8 cellular contexts compared by ENCODE assay signal in the genomic region with DNA sequence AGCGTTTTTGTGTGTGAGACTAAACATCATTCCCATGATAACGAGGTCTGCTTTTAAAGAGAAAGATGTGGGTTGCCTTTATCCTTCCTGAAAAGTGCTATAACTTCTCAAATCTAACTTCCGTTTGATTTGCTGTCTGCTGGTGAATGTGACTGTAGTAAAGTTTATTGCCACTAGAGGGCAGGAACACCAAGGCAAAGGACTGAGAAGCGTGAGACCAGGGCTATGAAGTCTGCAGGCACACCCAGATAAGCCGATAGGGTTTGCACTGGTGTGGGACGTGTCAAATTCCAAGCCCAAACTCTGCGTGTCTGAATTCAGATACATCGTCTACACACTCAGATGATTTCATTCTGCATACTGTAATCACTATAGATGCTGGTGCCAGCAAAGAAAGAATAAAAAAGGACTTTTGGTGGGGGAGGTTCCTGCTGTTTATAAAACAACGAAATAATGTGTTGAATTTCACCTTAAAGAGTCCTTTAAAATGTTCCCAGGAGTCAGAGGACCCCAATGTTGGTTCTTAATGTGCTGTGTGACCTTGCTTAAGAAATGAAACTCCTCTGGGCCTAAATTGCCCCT.
DNase-seq lines count a peak whose midpoint lies in the region; ATAC-seq and TF ChIP-seq lines count a peak whose summit lies in the region.

No MANE protein-coding gene starts in this region.

- H3K27me3 Mint-ChIP-seq in CD4-positive, alpha-beta T cell = no peaks in the 10 kb centered on the region

- H3K9me3 Mint-ChIP-seq in CD4-positive, alpha-beta T cell = no peaks in the 10 kb centered on the region

- TF ChIP-seq RAD21 in liver (IDR thresholded peaks at IDR 0.05) = peak; percentile 98 to 99

- H3K4me3 Mint-ChIP-seq in CD4-positive, alpha-beta T cell = peak overlapping the region; percentile 22

- peak overlapping the region; percentile 29 for H3K27ac Mint-ChIP-seq in CD4-positive, alpha-beta T cell

- H3K4me3 ChIP-seq in coronary artery = no peak overlapping the region
- H3K4me3 ChIP-seq in liver (ENCODE audit: low read depth in 1 of 3, low read length in 3 of 3) = no peak overlapping the region

- no peaks in the 10 kb centered on the region for H3K9me3 ChIP-seq in CD4-positive, alpha-beta T cell (ENCODE audit: control insufficient read depth, low read length)
- H3K9me3 ChIP-seq in liver (ENCODE audit: control insufficient read depth in 4 of 4, low read length in 3 of 4) = no peaks in the 10 kb centered on the region

- no peaks in the 10 kb centered on the region for H3K27me3 ChIP-seq in CD4-positive, alpha-beta T cell (ENCODE audit: control insufficient read depth, insufficient read depth, low read length)
- H3K27me3 ChIP-seq in liver (ENCODE audit: control insufficient read depth in 4 of 4, insufficient read depth in 4 of 4, low read length in 3 of 4) = peaks cover 0 to 7% (median 2%) of the 10 kb centered on the region in 4 donors

- TF ChIP-seq CTCF in CD4-positive, alpha-beta T cell (IDR thresholded peaks at IDR 0.05) = peak; percentile 83
- TF ChIP-seq CTCF in coronary artery (IDR thresholded peaks at IDR 0.05) = peak; percentile 64
- TF ChIP-seq CTCF in liver (IDR thresholded peaks at IDR 0.05; ENCODE audit: low read depth, low read length, missing input control) = peak; percentile 92

- DNase-seq in CD4-positive, alpha-beta T cell = peak; percentile 22 to 59 (median 36)
- DNase-seq in GM19240 (ENCODE audit: insufficient read length, low spot score) = peak; percentile 62
- peak; percentile 57 for DNase-seq in NCI-H446 treated with DMSO at 0.1 percent for 48 hours (lab: John Stamatoyannopoulos, UW)
- DNase-seq in activated CD4-positive, alpha-beta T cell treated with anti-CD3 and anti-CD28 coated beads for 4 hours = peak; percentile 55 to 72
- DNase-seq in coronary artery (ENCODE audit: low spot score) = no peak
- DNase-seq in stimulated activated CD8-positive, alpha-beta memory T cell treated with anti-CD3 and anti-CD28 coated beads, Interleukin-12 subunit alpha, Interleukin-12 subunit beta, amount 100 ng/mL, for 4 hours (ENCODE audit: low read depth) = peak; percentile 21

- peak; percentile 72 for ATAC-seq in CD4-positive, alpha-beta T cell (ENCODE audit: poor library complexity)
- ATAC-seq in HG03342 (IDR thresholded peaks at IDR 0.05; ENCODE audit: unreplicated experiment) = peak; percentile 57

- H3K9ac ChIP-seq in liver (ENCODE audit: low read depth in 1 of 2, low read length in 2 of 2) = no peak overlapping the region

- POLR2A ChIA-PET in CD4-positive, alpha-beta T cell (lab: Charles Lee) = interaction anchor here (0.6 kb wide), 1 partner anchor 42 kb away, joined by 3 read pairs; no protein-coding TSS in a partner anchor

- 11% methylated on average over 9 of the region's 9 CpGs for WGBS in liver

- no peaks in the 10 kb centered on the region for H3K4me1 ChIP-seq in liver (ENCODE audit: control insufficient read depth in 4 of 4, insufficient read depth in 4 of 4, low read length in 3 of 4)

- CTCF ChIA-PET in CD4-positive, alpha-beta T cell (lab: Charles Lee) = interaction anchor here (1.0 to 4.0 kb wide), 3 partner anchors 70 to 86 kb away, joined by 5 to 32 read pairs (median 11); no protein-coding TSS in a partner anchor

- no peak overlapping the region for H3K27ac ChIP-seq in CD4-positive, alpha-beta T cell (ENCODE audit: low read depth, low read length)
- H3K27ac ChIP-seq in coronary artery (no peak overlapping the region), liver (ENCODE audit: low read depth in 1 of 2, low read length in 2 of 2) (no peak overlapping the region)

- intact Hi-C loops in CD4-positive, alpha-beta T cell (cut with DNase I, micrococcal nuclease) = loop anchor here in 1 of 2 experiments (1.0 to 5.0 kb wide), 2 partner anchors 71 to 87 kb away; a partner anchor contains a TSS

- H3K4me1 Mint-ChIP-seq in CD4-positive, alpha-beta T cell (ENCODE audit: low read depth) = peaks cover 28% of the 10 kb centered on the region

- no peaks in the 10 kb centered on the region for H3K36me3 Mint-ChIP-seq in CD4-positive, alpha-beta T cell (ENCODE audit: low read depth)

- no peaks in the 10 kb centered on the region for H3K36me3 ChIP-seq in liver (ENCODE audit: control insufficient read depth in 4 of 4, insufficient read depth in 3 of 4, low read depth in 1 of 4, low read length in 3 of 4)

TF ChIP-seq in liver, 16 proteins besides CTCF, POLR2A, EP300 and RAD21:
- TF ChIP-seq TAF1 (conservative IDR thresholded peaks at IDR 0.05) (no peak), EGR1 (IDR thresholded peaks at IDR 0.05; ENCODE audit: low read depth in 2 of 2) (no peak), FOXA1 (IDR thresholded peaks at IDR 0.05) (no peak)
- TF ChIP-seq, protein P1, sequence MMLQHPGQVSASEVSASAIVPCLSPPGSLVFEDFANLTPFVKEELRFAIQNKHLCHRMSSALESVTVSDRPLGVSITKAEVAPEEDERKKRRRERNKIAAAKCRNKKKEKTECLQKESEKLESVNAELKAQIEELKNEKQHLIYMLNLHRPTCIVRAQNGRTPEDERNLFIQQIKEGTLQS (IDR thresholded peaks at IDR 0.05) = no peak
- TF ChIP-seq, protein P2, sequence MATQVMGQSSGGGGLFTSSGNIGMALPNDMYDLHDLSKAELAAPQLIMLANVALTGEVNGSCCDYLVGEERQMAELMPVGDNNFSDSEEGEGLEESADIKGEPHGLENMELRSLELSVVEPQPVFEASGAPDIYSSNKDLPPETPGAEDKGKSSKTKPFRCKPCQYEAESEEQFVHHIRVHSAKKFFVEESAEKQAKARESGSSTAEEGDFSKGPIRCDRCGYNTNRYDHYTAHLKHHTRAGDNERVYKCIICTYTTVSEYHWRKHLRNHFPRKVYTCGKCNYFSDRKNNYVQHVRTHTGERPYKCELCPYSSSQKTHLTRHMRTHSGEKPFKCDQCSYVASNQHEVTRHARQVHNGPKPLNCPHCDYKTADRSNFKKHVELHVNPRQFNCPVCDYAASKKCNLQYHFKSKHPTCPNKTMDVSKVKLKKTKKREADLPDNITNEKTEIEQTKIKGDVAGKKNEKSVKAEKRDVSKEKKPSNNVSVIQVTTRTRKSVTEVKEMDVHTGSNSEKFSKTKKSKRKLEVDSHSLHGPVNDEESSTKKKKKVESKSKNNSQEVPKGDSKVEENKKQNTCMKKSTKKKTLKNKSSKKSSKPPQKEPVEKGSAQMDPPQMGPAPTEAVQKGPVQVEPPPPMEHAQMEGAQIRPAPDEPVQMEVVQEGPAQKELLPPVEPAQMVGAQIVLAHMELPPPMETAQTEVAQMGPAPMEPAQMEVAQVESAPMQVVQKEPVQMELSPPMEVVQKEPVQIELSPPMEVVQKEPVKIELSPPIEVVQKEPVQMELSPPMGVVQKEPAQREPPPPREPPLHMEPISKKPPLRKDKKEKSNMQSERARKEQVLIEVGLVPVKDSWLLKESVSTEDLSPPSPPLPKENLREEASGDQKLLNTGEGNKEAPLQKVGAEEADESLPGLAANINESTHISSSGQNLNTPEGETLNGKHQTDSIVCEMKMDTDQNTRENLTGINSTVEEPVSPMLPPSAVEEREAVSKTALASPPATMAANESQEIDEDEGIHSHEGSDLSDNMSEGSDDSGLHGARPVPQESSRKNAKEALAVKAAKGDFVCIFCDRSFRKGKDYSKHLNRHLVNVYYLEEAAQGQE (IDR thresholded peaks at IDR 0.05) = no peak
